Comparison of ENCODE assay signal across 18 cellular contexts in the genomic region with DNA sequence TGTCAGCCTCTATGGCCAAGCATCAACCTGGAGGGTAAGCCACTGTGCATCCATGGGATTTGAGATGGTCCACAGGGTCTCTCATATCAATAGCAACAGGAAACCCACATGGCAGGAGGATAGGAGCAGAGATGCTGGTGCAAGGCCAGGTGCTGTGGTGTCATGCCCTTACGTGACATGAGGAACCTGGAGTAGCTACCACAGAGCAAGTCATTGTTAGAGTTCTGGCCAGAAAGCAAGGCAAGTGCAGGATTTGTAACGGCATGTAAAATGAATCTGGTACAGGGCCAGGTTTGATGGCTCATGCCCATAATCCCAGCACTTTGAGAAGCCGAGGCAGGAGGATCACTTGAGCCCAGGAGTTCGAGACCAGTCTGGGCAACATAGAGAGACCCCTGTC. TPM values are rescaled to one million over a fixed set of nuclear protein-coding genes. Genes with fewer than 3 reads are reported as not detected.
DNase-seq lines count a peak whose midpoint lies in the region; ATAC-seq, FAIRE-seq and TF ChIP-seq lines count a peak whose summit lies in the region.
"Had no signal": no experiment of that assay in that cellular context is flagged by ENCODE, and none has a peak within 500 bp of the region (broad histone marks: within the 10 kb centered on the region; RNA-seq: fewer than 3 reads in every experiment).

No MANE protein-coding gene starts in this region.

- no peaks in the 10 kb centered on the region for H3K9me3 ChIP-seq in A549
- H3K9me3 ChIP-seq in esophagus (ENCODE audit: control insufficient read depth in 2 of 2, insufficient read depth in 1 of 2, low read depth in 1 of 2, low read length in 1 of 2), result no peaks in the 10 kb centered on the region
- H3K9me3 ChIP-seq: Caco-2, transverse colon had no signal

- H3K4me3 ChIP-seq in A549, result no peak overlapping the region
- H3K4me3 ChIP-seq in HL-60 (replicated peaks; ENCODE audit: insufficient read depth, low read length), result no peak overlapping the region
- H3K4me3 ChIP-seq in esophagus (ENCODE audit: low read depth in 1 of 2, low read length in 2 of 2), result no peak overlapping the region
- H3K4me3 ChIP-seq: hepatocyte, transverse colon had no signal

- WGBS in A549 (ENCODE audit: missing lambda C conversion rate), result 79% methylated on average over 4 of the region's 4 CpGs
- WGBS in esophagus, 2 donors, result 51 to 71% methylated on average over 4 of the region's 4 CpGs

- TF ChIP-seq EP300 in A549 (IDR thresholded peaks at IDR 0.05), result no peak

- peak overlapping the region; percentile 39 to 63; a peak in 4 of 6 replicates for H3K27ac ChIP-seq in A549
- H3K27ac ChIP-seq in HL-60 (replicated peaks), result peak overlapping the region; percentile 88
- peak overlapping the region; percentile 56 for H3K27ac ChIP-seq in RWPE1
- H3K27ac ChIP-seq in esophagus (ENCODE audit: low read depth in 2 of 2, low read length in 1 of 2), result peak overlapping the region; percentile 58 to 63
- H3K27ac ChIP-seq: hepatocyte, transverse colon, WERI-Rb-1 had no signal

- peak overlapping the region; percentile 38 for H3K4me2 ChIP-seq in A549
- H3K4me2 ChIP-seq: hepatocyte had no signal

- FAIRE-seq in A549 (lab: Jason Lieb, UNC) (no peak), D721Med (lab: Jason Lieb, UNC) (no peak)

- CTCF ChIA-PET in A549 (lab: Yijun Ruan, JAX), result interaction anchor here (1.1 to 10.3 kb wide), 8 partner anchors 10 to 549 kb away, joined by 3 to 119 read pairs (median 6); no protein-coding TSS in a partner anchor
- CTCF ChIA-PET in RWPE1 (lab: Yijun Ruan, JAX), result interaction anchor here (0.6 to 0.9 kb wide), 3 partner anchors 17 to 565 kb away, joined by 3 to 5 read pairs (median 3); no protein-coding TSS in a partner anchor

- no peak for TF ChIP-seq POLR2A in A549 (IDR thresholded peaks at IDR 0.05; ENCODE audit: low read length)

- no peaks in the 10 kb centered on the region for H3K36me3 ChIP-seq in esophagus (ENCODE audit: control insufficient read depth in 2 of 2, insufficient read depth in 2 of 2, low read length in 1 of 2)
- H3K36me3 ChIP-seq: transverse colon, WERI-Rb-1 had no signal

- H3K4me1 ChIP-seq in A549, result peaks cover 17% of the 10 kb centered on the region
- peaks cover 0 to 6% of the 10 kb centered on the region in 2 donors for H3K4me1 ChIP-seq in esophagus (ENCODE audit: control insufficient read depth in 2 of 2, insufficient read depth in 2 of 2, low read length in 1 of 2)

- TF ChIP-seq RAD21 in A549 (conservative IDR thresholded peaks at IDR 0.05 in 1 of 2, IDR thresholded peaks at IDR 0.05 in 1 of 2), result no peak

- peak; percentile 10 to 22; a peak in 3 of 6 replicates for ATAC-seq in A549
- ATAC-seq in activated CD4-positive, CD25-positive, alpha-beta regulatory T cell treated with anti-CD3 and anti-CD28 coated beads, Interleukin-2, amount 50 U/mL, for 24 hours, result no peak
- ATAC-seq: left colon had no signal

- DNase-seq in A549 (ENCODE audit: low read depth in 1 of 2, low spot score in 1 of 2), result no peak
- DNase-seq in HL-60 (ENCODE audit: low read depth in 1 of 2, low spot score in 1 of 2), result peak; percentile 75 to 88
- no peak for DNase-seq in RWPE1 (ENCODE audit: low spot score)
- no peak for DNase-seq in D721Med (ENCODE audit: insufficient read length, low spot score)
- DNase-seq in middle frontal gyrus (ENCODE audit: extremely low spot score, low spot score), result no peak
- DNase-seq in HK-2 (ENCODE audit: unreplicated experiment), result no peak
- DNase-seq: activated CD8-positive, alpha-beta memory T cell treated with anti-CD3 and anti-CD28 coated beads, Interleukin-2, amount 10 ng/mL, durations not matched to agents 7 days and 5 days; activated gamma-delta T cell; Caco-2; cortex of kidney; left colon; NCI-H1436; stimulated activated CD4-positive, alpha-beta T cell treated with anti-CD3 and anti-CD28 coated beads, Interleukin-4, amount 100 ng/mL, for 24 hours; transverse colon; WERI-Rb-1 had no signal

- TF ChIP-seq CTCF in A549 (IDR thresholded peaks at IDR 0.05), result no peak
- no peak for TF ChIP-seq CTCF in HL-60 (IDR thresholded peaks at IDR 0.05; ENCODE audit: insufficient read depth, low read length)
- TF ChIP-seq CTCF in RWPE1 (conservative IDR thresholded peaks at IDR 0.05; ENCODE audit: low read depth), result no peak
- no peak for TF ChIP-seq CTCF in D721Med (IDR thresholded peaks at IDR 0.05; ENCODE audit: insufficient read depth, missing control alignments)

- POLR2A ChIA-PET in A549 (lab: Yijun Ruan, JAX) (interaction anchor here (1.2 kb wide), 1 partner anchor 51 kb away, joined by 4 read pairs; a partner anchor contains a TSS), RWPE1 (lab: Yijun Ruan, JAX; ENCODE audit: low non-redundant PET) (interaction anchor here (0.5 kb wide), 1 partner anchor 22 kb away, joined by 7 read pairs; no protein-coding TSS in a partner anchor)

- H3K27me3 ChIP-seq in HL-60 (ENCODE audit: insufficient read depth, poor library complexity, severe bottlenecking) (no peaks in the 10 kb centered on the region), esophagus (ENCODE audit: control insufficient read depth in 1 of 2, insufficient read depth in 2 of 2, low read length in 2 of 2) (no peaks in the 10 kb centered on the region)
- H3K27me3 ChIP-seq: hepatocyte, transverse colon had no signal

TF ChIP-seq in A549, 52 proteins besides CTCF, POLR2A, EP300 and RAD21:
- TF ChIP-seq, protein P1, sequence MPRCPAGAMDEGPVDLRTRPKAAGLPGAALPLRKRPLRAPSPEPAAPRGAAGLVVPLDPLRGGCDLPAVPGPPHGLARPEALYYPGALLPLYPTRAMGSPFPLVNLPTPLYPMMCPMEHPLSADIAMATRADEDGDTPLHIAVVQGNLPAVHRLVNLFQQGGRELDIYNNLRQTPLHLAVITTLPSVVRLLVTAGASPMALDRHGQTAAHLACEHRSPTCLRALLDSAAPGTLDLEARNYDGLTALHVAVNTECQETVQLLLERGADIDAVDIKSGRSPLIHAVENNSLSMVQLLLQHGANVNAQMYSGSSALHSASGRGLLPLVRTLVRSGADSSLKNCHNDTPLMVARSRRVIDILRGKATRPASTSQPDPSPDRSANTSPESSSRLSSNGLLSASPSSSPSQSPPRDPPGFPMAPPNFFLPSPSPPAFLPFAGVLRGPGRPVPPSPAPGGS (IDR thresholded peaks at IDR 0.05), result no peak
- TF ChIP-seq CBX2 (IDR thresholded peaks at IDR 0.05; ENCODE audit: borderline replicate concordance, low read depth) (no peak), CBX8 (IDR thresholded peaks at IDR 0.05) (no peak), HOXB5 (CRISPR knock-in tag; IDR thresholded peaks at IDR 0.05) (no peak), TFCP2L1 (CRISPR knock-in tag; IDR thresholded peaks at IDR 0.05) (no peak), ESRRA (IDR thresholded peaks at IDR 0.05; ENCODE audit: borderline replicate concordance, low read length) (no peak), ZC3H11A (IDR thresholded peaks at IDR 0.05) (no peak)
- TF ChIP-seq, protein P2, sequence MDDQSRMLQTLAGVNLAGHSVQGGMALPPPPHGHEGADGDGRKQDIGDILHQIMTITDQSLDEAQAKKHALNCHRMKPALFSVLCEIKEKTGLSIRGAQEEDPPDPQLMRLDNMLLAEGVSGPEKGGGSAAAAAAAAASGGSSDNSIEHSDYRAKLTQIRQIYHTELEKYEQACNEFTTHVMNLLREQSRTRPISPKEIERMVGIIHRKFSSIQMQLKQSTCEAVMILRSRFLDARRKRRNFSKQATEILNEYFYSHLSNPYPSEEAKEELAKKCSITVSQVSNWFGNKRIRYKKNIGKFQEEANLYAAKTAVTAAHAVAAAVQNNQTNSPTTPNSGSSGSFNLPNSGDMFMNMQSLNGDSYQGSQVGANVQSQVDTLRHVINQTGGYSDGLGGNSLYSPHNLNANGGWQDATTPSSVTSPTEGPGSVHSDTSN (IDR thresholded peaks at IDR 0.05), result no peak
- TF ChIP-seq, protein P3, sequence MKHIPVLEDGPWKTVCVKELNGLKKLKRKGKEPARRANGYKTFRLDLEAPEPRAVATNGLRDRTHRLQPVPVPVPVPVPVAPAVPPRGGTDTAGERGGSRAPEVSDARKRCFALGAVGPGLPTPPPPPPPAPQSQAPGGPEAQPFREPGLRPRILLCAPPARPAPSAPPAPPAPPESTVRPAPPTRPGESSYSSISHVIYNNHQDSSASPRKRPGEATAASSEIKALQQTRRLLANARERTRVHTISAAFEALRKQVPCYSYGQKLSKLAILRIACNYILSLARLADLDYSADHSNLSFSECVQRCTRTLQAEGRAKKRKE (CRISPR knock-in tag; IDR thresholded peaks at IDR 0.05; ENCODE audit: low read depth), result no peak

RNA-seq across cellular contexts. Expression of a gene that starts 14.8 kb away (rescaled TPM):
- polyA plus RNA-seq in A549 (2011; rRNA removed), result 1.2 and 1.4 TPM in 2 replicates
- 0.41 and 0.43 TPM in 2 replicates for polyA plus RNA-seq in A549 (2012; cell fraction: cytosol; rRNA removed)
- polyA plus RNA-seq in A549 (2012; cell fraction: nucleus; rRNA removed), result 0.28 and 21.3 TPM in 2 replicates
- polyA plus RNA-seq in A549 (2017; fragmentation: RNase III; extraction: RNeasy Plus Mini Kit Qiagen cat#74134 plus additional on column Dnase treatment), result 0.94 to 1.3 TPM (median 1.2 TPM) in 3 replicates
- polyA minus RNA-seq in A549 (2011; rRNA and poly(A)+ RNA removed), result 0.87 and 1.4 TPM in 2 replicates
- polyA plus RNA-seq in esophagus, result 1 to 10 TPM in 1 of 2 donors, under 1 TPM in 1; 0.80 to 1.5 TPM

RNA-seq across cellular contexts. Expression of a gene that starts 50.8 kb away (rescaled TPM):
- polyA plus RNA-seq in A549 (2011; rRNA removed) (168 and 181 TPM in 2 replicates), A549 (2017; fragmentation: RNase III; extraction: RNeasy Plus Mini Kit Qiagen cat#74134 plus additional on column Dnase treatment) (100 to 108 TPM (median 103 TPM) in 3 replicates), esophagus (100 to 1,000 TPM in 1 of 2 donors, 10 to 100 TPM in 1; 68.4 to 106 TPM)
- polyA plus RNA-seq in A549 (2012; cell fraction: cytosol; rRNA removed), result 11.7 and 12.7 TPM in 2 replicates
- polyA plus RNA-seq in A549 (2012; cell fraction: nucleus; rRNA removed), result 96.3 and 155 TPM in 2 replicates
- 215 and 230 TPM in 2 replicates for polyA minus RNA-seq in A549 (2011; rRNA and poly(A)+ RNA removed)

Comparison
In these comparisons a context has a peak if more than half of its experiments do, and no peak if none do; other contexts are left out.
1. ATAC-seq: peak in A549 (2 of 2); none in activated CD4-positive, CD25-positive, alpha-beta regulatory T cell treated with anti-CD3 and anti-CD28 coated beads, Interleukin-2, amount 50 U/mL, for 24 hours (0 of 2).
2. DNase-seq: peak in HL-60 (2 of 2); none in A549 (0 of 2), RWPE1 (single experiment), D721Med (single experiment), middle frontal gyrus (single experiment) and HK-2 (single experiment).
3. Peak in every context shown above with its lines, with median percentiles within 50 percentile points of each other: H3K27ac ChIP-seq.